ENCODE assay signal across 8 cellular contexts in genomic region chr10:72321248-72322029, GRCh38. TPM values are rescaled to one million over a fixed set of nuclear protein-coding genes. Genes with fewer than 3 reads are reported as not detected.
DNase-seq lines count a peak whose midpoint lies in the region; ATAC-seq and TF ChIP-seq lines count a peak whose summit lies in the region.

No MANE protein-coding gene starts in this region.

- H4K20me1 ChIP-seq in KMS-11 (ENCODE audit: insufficient read depth): no peaks in the 10 kb centered on the region

- ATAC-seq in natural killer cell (no peak), HG03025 (IDR thresholded peaks at IDR 0.05; ENCODE audit: low FRiP score, unreplicated experiment) (no peak), GM18858 (IDR thresholded peaks at IDR 0.05; ENCODE audit: unreplicated experiment) (no peak), HG03565 (IDR thresholded peaks at IDR 0.05; ENCODE audit: unreplicated experiment) (no peak)

- peaks cover 71% of the 10 kb centered on the region for H3K4me1 ChIP-seq in KMS-11 (ENCODE audit: low read depth, poor library complexity, severe bottlenecking)

- TF ChIP-seq CTCF in AG10803 (conservative IDR thresholded peaks at IDR 0.05; ENCODE audit: low read length) (no peak), KMS-11 (conservative IDR thresholded peaks at IDR 0.05; ENCODE audit: low read depth, low read length) (no peak), natural killer cell (IDR thresholded peaks at IDR 0.05) (no peak)

- DNase-seq in AG10803 (ENCODE audit: low read depth): no peak
- no peak for DNase-seq in caudate nucleus (lab: John Stamatoyannopoulos, UW)
- DNase-seq in natural killer cell: no peak
- DNase-seq in pons (ENCODE audit: low spot score): no peak

- peaks cover 44 to 57% of the 10 kb centered on the region in 2 donors for H3K4me1 Mint-ChIP-seq in natural killer cell

- peak overlapping the region; percentile 41; the same call in 1 of the 2 replicates for H2AFZ ChIP-seq in KMS-11 (ENCODE audit: low read depth)

- no peak overlapping the region for H3K4me3 Mint-ChIP-seq in natural killer cell

- H3K27ac Mint-ChIP-seq in natural killer cell: peak overlapping the region; percentile 85 to 97

- peak overlapping the region; percentile 95 for H3K9ac ChIP-seq in KMS-11

- H3K27me3 Mint-ChIP-seq in natural killer cell (ENCODE audit: low read depth in 2 of 2): no peaks in the 10 kb centered on the region

- H3K27me3 ChIP-seq in KMS-11 (ENCODE audit: insufficient read depth, low read depth): no peaks in the 10 kb centered on the region

- H3K36me3 Mint-ChIP-seq in natural killer cell: no peaks in the 10 kb centered on the region

- H3K4me3 ChIP-seq in AG10803 (ENCODE audit: low read length): peak overlapping the region; percentile 49
- H3K4me3 ChIP-seq in KMS-11 (IDR thresholded peaks at IDR 0.05; ENCODE audit: insufficient read depth, low read depth, low read length): no peak overlapping the region

- intact Hi-C loops in natural killer cell (cut with micrococcal nuclease): no loop called here

- no peaks in the 10 kb centered on the region for H3K36me3 ChIP-seq in KMS-11 (ENCODE audit: insufficient read depth)

- no peaks in the 10 kb centered on the region for H3K9me3 Mint-ChIP-seq in natural killer cell

- peak overlapping the region; percentile 98 for H3K27ac ChIP-seq in KMS-11
- peak overlapping the region; percentile 98 for H3K27ac ChIP-seq in caudate nucleus (ENCODE audit: low read depth, low read length)

- peak overlapping the region; percentile 99 for H3K4me2 ChIP-seq in KMS-11

- no peaks in the 10 kb centered on the region for H3K79me2 ChIP-seq in KMS-11 (ENCODE audit: insufficient read depth, low read depth)

RNA-seq across cellular contexts. Expression of gene DNAJB12, which starts 33.3 kb away (rescaled TPM):
- 10 to 100 TPM; 47.3 to 54.2 (median 48.7) TPM for total RNA-seq in natural killer cell

RNA-seq across cellular contexts. Expression of gene DDIT4, which starts 47.7 kb away (rescaled TPM):
- 100 to 1,000 TPM; 174 to 232 (median 200) TPM for total RNA-seq in natural killer cell
